Comparison of ENCODE assay signal across 8 cellular contexts in the genomic region with DNA sequence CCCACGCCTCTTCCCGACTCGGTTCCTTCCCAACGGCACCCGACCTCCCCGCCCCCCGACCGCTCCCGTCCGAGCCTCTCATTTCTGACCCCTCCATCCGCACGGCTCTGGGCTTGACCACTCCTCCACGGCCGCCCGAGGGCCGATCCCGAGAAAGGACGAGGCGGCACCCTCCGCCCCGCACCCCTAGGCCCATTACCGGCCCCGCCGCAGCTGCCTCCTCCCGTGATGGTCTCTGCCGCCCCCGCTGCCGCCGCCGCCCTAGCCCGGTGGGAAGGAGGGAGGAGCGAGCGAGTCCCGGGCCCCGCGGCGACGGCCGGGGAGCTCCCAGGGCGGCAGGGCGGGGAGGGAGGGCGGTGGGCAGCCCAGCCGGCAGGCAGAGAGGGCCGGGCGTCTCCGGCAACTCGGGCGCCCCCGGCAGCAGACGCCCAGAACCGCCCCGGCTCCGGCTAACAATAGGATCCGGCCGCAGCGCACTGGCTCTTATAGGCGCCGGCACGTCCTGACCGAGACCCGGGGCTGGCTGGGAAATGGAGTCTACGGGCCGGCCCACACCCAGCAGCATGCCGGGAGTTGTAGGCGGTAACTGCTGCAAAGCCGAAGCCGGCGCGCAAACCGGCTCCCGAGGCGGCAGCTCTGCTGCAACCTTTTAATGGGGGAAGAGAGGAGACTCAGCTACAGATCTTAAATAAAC. TPM values are rescaled to one million over a fixed set of nuclear protein-coding genes. Genes with fewer than 3 reads are reported as not detected.
DNase-seq lines count a peak whose midpoint lies in the region; ATAC-seq and TF ChIP-seq lines count a peak whose summit lies in the region.

A gene with protein sequence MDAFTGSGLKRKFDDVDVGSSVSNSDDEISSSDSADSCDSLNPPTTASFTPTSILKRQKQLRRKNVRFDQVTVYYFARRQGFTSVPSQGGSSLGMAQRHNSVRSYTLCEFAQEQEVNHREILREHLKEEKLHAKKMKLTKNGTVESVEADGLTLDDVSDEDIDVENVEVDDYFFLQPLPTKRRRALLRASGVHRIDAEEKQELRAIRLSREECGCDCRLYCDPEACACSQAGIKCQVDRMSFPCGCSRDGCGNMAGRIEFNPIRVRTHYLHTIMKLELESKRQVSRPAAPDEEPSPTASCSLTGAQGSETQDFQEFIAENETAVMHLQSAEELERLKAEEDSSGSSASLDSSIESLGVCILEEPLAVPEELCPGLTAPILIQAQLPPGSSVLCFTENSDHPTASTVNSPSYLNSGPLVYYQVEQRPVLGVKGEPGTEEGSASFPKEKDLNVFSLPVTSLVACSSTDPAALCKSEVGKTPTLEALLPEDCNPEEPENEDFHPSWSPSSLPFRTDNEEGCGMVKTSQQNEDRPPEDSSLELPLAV (minus strand): TSS at position 457 of the 694 bp plus-strand sequence. CDS start 7,035 bp downstream, outside the sequence.

- peak within 1 kb of the TSS; percentile 91 for H3K27ac Mint-ChIP-seq in GM23338
- peak within 1 kb of the TSS; percentile 89 to 98 (median 95) for H3K27ac Mint-ChIP-seq in naive thymus-derived CD8-positive, alpha-beta T cell

- peaks cover 6% of the 10 kb centered on the region for H3K27me3 Mint-ChIP-seq in GM23338 (ENCODE audit: insufficient read depth, low read depth, poor library complexity)
- no peaks in the 10 kb centered on the region for H3K27me3 Mint-ChIP-seq in naive thymus-derived CD8-positive, alpha-beta T cell

- peak; percentile 96 for ATAC-seq in GM23338
- ATAC-seq in naive thymus-derived CD8-positive, alpha-beta T cell = peak; percentile 99

- H3K4me1 ChIP-seq in GM23338 (ENCODE audit: insufficient read depth) = peaks cover 12% of the 10 kb centered on the region
- H3K4me1 ChIP-seq in fibroblast of lung (ENCODE audit: control insufficient read depth, extremely low read depth, insufficient read depth, low read length) = peaks cover 3% of the 10 kb centered on the region

- peak within 1 kb of the TSS; percentile 97 for H3K27ac ChIP-seq in GM23338 (ENCODE audit: low read depth)
- H3K27ac ChIP-seq in fibroblast of lung (ENCODE audit: insufficient read depth, low read length) = peak within 1 kb of the TSS; percentile 83

- peaks cover 5% of the 10 kb centered on the region; the same call in 1 of the 2 replicates for H3F3A ChIP-seq in GM23338 (replicated peaks; ENCODE audit: low read depth)

- no peaks in the 10 kb centered on the region for H3K9me2 ChIP-seq in GM23338 (ENCODE audit: insufficient read depth)

- peak within 1 kb of the TSS; percentile 91 for H2AFZ ChIP-seq in GM23338
- H2AFZ ChIP-seq in fibroblast of lung (ENCODE audit: low read length) = peak within 1 kb of the TSS; percentile 49

- no peaks in the 10 kb centered on the region for H3K9me3 Mint-ChIP-seq in GM23338
- no peaks in the 10 kb centered on the region for H3K9me3 Mint-ChIP-seq in naive thymus-derived CD8-positive, alpha-beta T cell

- H3K9ac ChIP-seq in fibroblast of lung (ENCODE audit: insufficient read depth, low read length) = peak within 1 kb of the TSS; percentile 82

- H3K4me3 Mint-ChIP-seq in GM23338 = peak within 1 kb of the TSS; percentile 92
- peak within 1 kb of the TSS; percentile 91 to 99 (median 96) for H3K4me3 Mint-ChIP-seq in naive thymus-derived CD8-positive, alpha-beta T cell

- H3K4me3 ChIP-seq in GM23338 (peak within 1 kb of the TSS; percentile 97), fibroblast of lung (replicated peaks in 1 of 4; ENCODE audit: control extremely low read depth in 1 of 4, insufficient read depth in 1 of 4, low read depth in 3 of 4, low read length in 4 of 4) (peak within 1 kb of the TSS; percentile 63 to 90 (median 85))

- H3K4me1 Mint-ChIP-seq in GM23338 = peaks cover 13% of the 10 kb centered on the region
- H3K4me1 Mint-ChIP-seq in naive thymus-derived CD8-positive, alpha-beta T cell = peaks cover 18 to 41% (median 37%) of the 10 kb centered on the region in 4 donors

- peaks cover 22% of the 10 kb centered on the region for H4K20me1 ChIP-seq in GM23338 (replicated peaks; ENCODE audit: insufficient read depth)
- no peaks in the 10 kb centered on the region for H4K20me1 ChIP-seq in fibroblast of lung (ENCODE audit: control insufficient read depth, extremely low read depth, insufficient read depth, low read length)

- H3K36me3 ChIP-seq in GM23338 (ENCODE audit: insufficient read depth) (no peaks in the 10 kb centered on the region), fibroblast of lung (ENCODE audit: control insufficient read depth, insufficient read depth, low read length) (no peaks in the 10 kb centered on the region)

- no peaks in the 10 kb centered on the region for H3K27me3 ChIP-seq in GM23338 (ENCODE audit: insufficient read depth)
- H3K27me3 ChIP-seq in fibroblast of lung (ENCODE audit: control insufficient read depth, insufficient read depth, low read length) = no peaks in the 10 kb centered on the region

- POLR2A ChIA-PET in naive thymus-derived CD8-positive, alpha-beta T cell (lab: Charles Lee) = interaction anchor here (0.6 to 3.4 kb wide), 16 partner anchors 9 to 971 kb away, joined by 3 to 22 read pairs (median 6); a partner anchor contains a TSS

- DNase-seq in Daoy (ENCODE audit: low read depth) (peak; percentile 97), GM23338 (ENCODE audit: low spot score) (peak; percentile 97), LHCN-M2 (ENCODE audit: low read depth) (peak; percentile 94), RPMI8226 (peak; percentile 95), fibroblast of lung (ENCODE audit: low read depth in 2 of 2) (peak; percentile 95)
- peak; percentile 88 to 89 for DNase-seq in activated T-helper 1 cell treated with anti-CD3 and anti-CD28 coated beads, Interleukin-2, amount 50 U/mL, for 16 hours (ENCODE audit: low read depth in 1 of 2, low spot score in 1 of 2)
- DNase-seq in naive thymus-derived CD8-positive, alpha-beta T cell = peak; percentile 92 to 97 (median 94)
- peak; percentile 90 to 94 (median 93) for DNase-seq in stimulated activated naive CD4-positive, alpha-beta T cell (lab: John Stamatoyannopoulos, UW)

- H3K79me2 ChIP-seq in GM23338 (replicated peaks; ENCODE audit: insufficient read depth) (peaks cover 41% of the 10 kb centered on the region), fibroblast of lung (ENCODE audit: control insufficient read depth, insufficient read depth, low read length) (peaks cover 32% of the 10 kb centered on the region)

- TF ChIP-seq CTCF in GM23338 (conservative IDR thresholded peaks at IDR 0.05; ENCODE audit: low read depth in 2 of 2) = no peak
- no peak for TF ChIP-seq CTCF in fibroblast of lung (conservative IDR thresholded peaks at IDR 0.05 in 1 of 2, IDR thresholded peaks at IDR 0.05 in 1 of 2; ENCODE audit: low read depth in 1 of 2, low read length in 2 of 2)

- peaks cover 14% of the 10 kb centered on the region for H3K36me3 Mint-ChIP-seq in GM23338 (ENCODE audit: low read depth)
- peaks cover 0 to 12% (median 2%) of the 10 kb centered on the region in 3 donors for H3K36me3 Mint-ChIP-seq in naive thymus-derived CD8-positive, alpha-beta T cell

- peak within 1 kb of the TSS; percentile 84 for H3K4me2 ChIP-seq in GM23338
- H3K4me2 ChIP-seq in fibroblast of lung (ENCODE audit: extremely low read depth, insufficient read depth, low read length) = peak within 1 kb of the TSS; percentile 92

- H3K9me3 ChIP-seq in fibroblast of lung (ENCODE audit: control insufficient read depth, insufficient read depth, low read depth, low read length) = no peaks in the 10 kb centered on the region

TF ChIP-seq in GM23338, 12 proteins besides CTCF, POLR2A, EP300 and RAD21 (continues in another document):
- TF ChIP-seq, protein P1, sequence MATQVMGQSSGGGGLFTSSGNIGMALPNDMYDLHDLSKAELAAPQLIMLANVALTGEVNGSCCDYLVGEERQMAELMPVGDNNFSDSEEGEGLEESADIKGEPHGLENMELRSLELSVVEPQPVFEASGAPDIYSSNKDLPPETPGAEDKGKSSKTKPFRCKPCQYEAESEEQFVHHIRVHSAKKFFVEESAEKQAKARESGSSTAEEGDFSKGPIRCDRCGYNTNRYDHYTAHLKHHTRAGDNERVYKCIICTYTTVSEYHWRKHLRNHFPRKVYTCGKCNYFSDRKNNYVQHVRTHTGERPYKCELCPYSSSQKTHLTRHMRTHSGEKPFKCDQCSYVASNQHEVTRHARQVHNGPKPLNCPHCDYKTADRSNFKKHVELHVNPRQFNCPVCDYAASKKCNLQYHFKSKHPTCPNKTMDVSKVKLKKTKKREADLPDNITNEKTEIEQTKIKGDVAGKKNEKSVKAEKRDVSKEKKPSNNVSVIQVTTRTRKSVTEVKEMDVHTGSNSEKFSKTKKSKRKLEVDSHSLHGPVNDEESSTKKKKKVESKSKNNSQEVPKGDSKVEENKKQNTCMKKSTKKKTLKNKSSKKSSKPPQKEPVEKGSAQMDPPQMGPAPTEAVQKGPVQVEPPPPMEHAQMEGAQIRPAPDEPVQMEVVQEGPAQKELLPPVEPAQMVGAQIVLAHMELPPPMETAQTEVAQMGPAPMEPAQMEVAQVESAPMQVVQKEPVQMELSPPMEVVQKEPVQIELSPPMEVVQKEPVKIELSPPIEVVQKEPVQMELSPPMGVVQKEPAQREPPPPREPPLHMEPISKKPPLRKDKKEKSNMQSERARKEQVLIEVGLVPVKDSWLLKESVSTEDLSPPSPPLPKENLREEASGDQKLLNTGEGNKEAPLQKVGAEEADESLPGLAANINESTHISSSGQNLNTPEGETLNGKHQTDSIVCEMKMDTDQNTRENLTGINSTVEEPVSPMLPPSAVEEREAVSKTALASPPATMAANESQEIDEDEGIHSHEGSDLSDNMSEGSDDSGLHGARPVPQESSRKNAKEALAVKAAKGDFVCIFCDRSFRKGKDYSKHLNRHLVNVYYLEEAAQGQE (IDR thresholded peaks at IDR 0.05; ENCODE audit: unreplicated experiment) = no peak
- peak; percentile 98 for TF ChIP-seq POLR2AphosphoS5 (IDR thresholded peaks at IDR 0.05; ENCODE audit: low read depth)

RNA-seq across cellular contexts. Expression of the gene that starts here (rescaled TPM):
- total RNA-seq in Daoy (2014; rRNA removed; shearing (Covaris generic)) = 16.9 and 22.3 TPM in 2 replicates
- total RNA-seq in GM23338 (2014; rRNA removed; shearing (Covaris generic)) = 28.8 and 30.9 TPM in 2 replicates
- polyA plus RNA-seq in GM23338 (2016; fragmentation: Nextera tagmentation; extraction: Ambion mirVana) = 6.9 and 7.3 TPM in 2 replicates
- 29.7 and 31.5 TPM in 2 replicates for total RNA-seq in LHCN-M2 (2014; rRNA removed)
- 15.0 TPM for polyA plus RNA-seq in LHCN-M2 (2012)
- 15.7 and 19.8 TPM in 2 replicates for total RNA-seq in fibroblast of lung
- 16.5 and 21.4 TPM in 2 replicates for polyA plus RNA-seq in fibroblast of lung
- 11.2 and 13.9 TPM in 2 replicates for polyA plus RNA-seq in fibroblast of lung (2012)
- 17.0 and 40.5 TPM in 2 replicates for polyA minus RNA-seq in fibroblast of lung (ENCODE audit: low replicate concordance)
- 10 to 100 TPM; 27.8 to 35.2 TPM for total RNA-seq in naive thymus-derived CD8-positive, alpha-beta T cell
- 1 to 10 TPM; 2.7 to 3.6 (median 2.7) TPM for polyA plus RNA-seq in naive thymus-derived CD8-positive, alpha-beta T cell

Comparison
In these comparisons a context has a peak if more than half of its experiments do, and no peak if none do; other contexts are left out.
1. Peak in every context shown above with its lines: DNase-seq, ATAC-seq, H3K4me3 ChIP-seq and H3K27ac ChIP-seq.